ENCODE assay signal across 1 cellular context in the genomic region with DNA sequence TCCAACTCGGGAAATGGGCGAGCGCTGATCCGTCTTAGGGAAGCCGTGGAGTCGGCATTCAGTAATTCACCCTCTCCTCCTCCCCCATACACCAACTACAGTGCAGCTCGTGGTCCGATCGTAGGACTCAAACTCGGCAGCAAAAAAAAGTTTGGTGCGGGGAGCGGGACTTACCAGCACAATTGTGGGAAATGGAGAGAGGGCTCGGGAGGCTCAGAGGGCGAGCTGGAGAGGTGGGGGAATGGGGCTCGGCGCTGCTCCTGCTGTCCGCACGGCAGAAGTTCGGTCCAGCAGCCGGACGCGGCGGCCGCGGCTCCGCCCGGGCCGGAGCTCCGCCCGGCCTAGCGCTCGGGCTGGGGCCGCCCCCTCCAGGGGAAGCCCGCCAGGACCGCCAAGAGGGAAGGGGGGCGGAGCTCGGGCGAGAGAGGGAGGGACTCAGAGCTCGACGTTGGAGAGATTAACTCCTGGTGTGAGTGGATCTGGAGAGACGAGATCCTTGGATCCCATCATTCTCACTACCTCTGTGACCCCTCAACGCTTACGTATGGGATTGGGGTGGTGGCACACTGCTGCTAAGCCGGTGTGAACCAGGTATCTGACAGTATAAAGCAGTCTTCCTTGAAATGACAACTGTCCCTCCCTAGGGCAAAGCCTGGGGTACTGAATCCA.
TF ChIP-seq lines count a peak whose summit lies in the region.

No MANE protein-coding gene starts in this region.

TF ChIP-seq in endothelial cell of umbilical vein, 7 proteins besides CTCF, POLR2A, EP300 and RAD21:
- TF ChIP-seq MYC (IDR thresholded peaks at IDR 0.05; ENCODE audit: low read depth, low read length) (no peak), POLR2AphosphoS5 (IDR thresholded peaks at IDR 0.05; ENCODE audit: insufficient read depth, low read depth, low read length) (peak; percentile 35), GATA2 (IDR thresholded peaks at IDR 0.05; ENCODE audit: insufficient read depth, insufficient read length, low read depth, low read length) (no peak)
